ENCODE assay signal across 8 cellular contexts in genomic region chr16:30122621-30123160, GRCh38. TPM values are rescaled to one million over a fixed set of nuclear protein-coding genes. Genes with fewer than 3 reads are reported as not detected.
A peak's percentile ranks its signal among the peaks of the same experiment; 100 is the strongest.
DNase-seq lines count a peak whose midpoint lies in the region; ATAC-seq, FAIRE-seq and TF ChIP-seq lines count a peak whose summit lies in the region.

No MANE protein-coding gene starts in this region.

- peak overlapping the region; percentile 89 for H2BK120ac ChIP-seq in mesenchymal stem cell (ENCODE audit: low read depth, low read length)

- H3K9ac ChIP-seq in colonic mucosa (ENCODE audit: low read depth in 2 of 2, low read length in 2 of 2) (peak overlapping the region; percentile 99), mesenchymal stem cell (ENCODE audit: low read length) (peak overlapping the region; percentile 93)

- peak overlapping the region; percentile 85 for H3K4me2 ChIP-seq in mesenchymal stem cell (ENCODE audit: low read length, poor library complexity, severe bottlenecking)

- H3K4me1 Mint-ChIP-seq in type B pancreatic cell (ENCODE audit: unreplicated experiment), result peaks cover 22% of the 10 kb centered on the region

- H2BK5ac ChIP-seq in mesenchymal stem cell (ENCODE audit: low read depth, low read length, poor library complexity, severe bottlenecking), result no peak overlapping the region

- peak; percentile 12 for ATAC-seq in GM21619 (IDR thresholded peaks at IDR 0.05; ENCODE audit: unreplicated experiment)

- peak overlapping the region; percentile 89 for H3K4me3 Mint-ChIP-seq in type B pancreatic cell

- peak overlapping the region; percentile 57 for H2AFZ ChIP-seq in mesenchymal stem cell (ENCODE audit: low read depth, low read length)

- TF ChIP-seq CTCF in Peyer's patch (IDR thresholded peaks at IDR 0.05) (no peak), colonic mucosa (IDR thresholded peaks at IDR 0.05) (no peak), type B pancreatic cell (conservative IDR thresholded peaks at IDR 0.05) (no peak), D721Med (IDR thresholded peaks at IDR 0.05; ENCODE audit: insufficient read depth, missing control alignments) (no peak)

- H3K36me3 ChIP-seq in Peyer's patch, result peaks cover 0 to 23% (median 0%) of the 10 kb centered on the region in 3 donors
- peaks cover 4% of the 10 kb centered on the region for H3K36me3 ChIP-seq in colonic mucosa
- peaks cover 26 to 40% of the 10 kb centered on the region in 2 experiments for H3K36me3 ChIP-seq in mesenchymal stem cell (ENCODE audit: control insufficient read depth in 1 of 2, insufficient read depth in 2 of 2, low read depth in 1 of 2, low read length in 2 of 2)

- DNase-seq in Peyer's patch (peak in 2 of 3 donors; percentile 51 to 60), colonic mucosa (peak; percentile 47), mesenchymal stem cell (peak; percentile 18), type B pancreatic cell (ENCODE audit: extremely low spot score, unreplicated experiment) (no peak), amniotic stem cell (lab: John Stamatoyannopoulos, UW) (no peak), D721Med (ENCODE audit: insufficient read length, low spot score) (no peak), NCI-H2081 treated with DMSO at 0.1 percent for 48 hours (lab: John Stamatoyannopoulos, UW) (no peak)

- H3K9me3 Mint-ChIP-seq in type B pancreatic cell, result no peaks in the 10 kb centered on the region

- peaks cover 0 to 42% (median 9%) of the 10 kb centered on the region in 4 donors for H3K4me1 ChIP-seq in Peyer's patch
- H3K4me1 ChIP-seq in colonic mucosa, result peaks cover 16% of the 10 kb centered on the region
- peaks cover 12% of the 10 kb centered on the region for H3K4me1 ChIP-seq in mesenchymal stem cell (ENCODE audit: control insufficient read depth, insufficient read depth, low read depth, low read length)

- WGBS in mesenchymal stem cell, result 3% methylated on average over 27 of the region's 41 CpGs

- H3K14ac ChIP-seq in mesenchymal stem cell (ENCODE audit: low read length in 2 of 2), result peak overlapping the region; percentile 98

- peak overlapping the region; percentile 83 for H4K91ac ChIP-seq in mesenchymal stem cell (ENCODE audit: low read length)

- peaks cover 3% of the 10 kb centered on the region for H3K36me3 Mint-ChIP-seq in type B pancreatic cell

- H3K27ac ChIP-seq in Peyer's patch (peak overlapping the region; percentile 89 to 99 (median 96)), colonic mucosa (peak overlapping the region; percentile 98), mesenchymal stem cell (ENCODE audit: low read length, poor library complexity, severe bottlenecking) (no peak overlapping the region)

- H3K18ac ChIP-seq in mesenchymal stem cell (ENCODE audit: low read depth in 1 of 2, low read length in 2 of 2), result peak overlapping the region; percentile 77 to 97

- peaks cover 8% of the 10 kb centered on the region for H3K79me1 ChIP-seq in mesenchymal stem cell (replicated peaks; ENCODE audit: low read length, poor library complexity, severe bottlenecking)

- peak overlapping the region; percentile 46 for H3K27ac Mint-ChIP-seq in type B pancreatic cell

- H3K9me3 ChIP-seq in Peyer's patch (no peaks in the 10 kb centered on the region), colonic mucosa (no peaks in the 10 kb centered on the region), mesenchymal stem cell (ENCODE audit: control insufficient read depth, low read length) (no peaks in the 10 kb centered on the region)

- H2BK15ac ChIP-seq in mesenchymal stem cell (ENCODE audit: low read depth, poor library complexity, severe bottlenecking), result peak overlapping the region; percentile 26

- TF ChIP-seq POLR2A in Peyer's patch (IDR thresholded peaks at IDR 0.05), result no peak

- peak overlapping the region in 1 of 2 experiments; percentile 72 for H2BK12ac ChIP-seq in mesenchymal stem cell (ENCODE audit: low read length in 2 of 2)

- H3K27me3 Mint-ChIP-seq in type B pancreatic cell, result no peaks in the 10 kb centered on the region

- intact Hi-C loops in colonic mucosa (cut with DNase I), result no loop called here

- peak overlapping the region in 1 of 2 experiments; percentile 17 for H3K23ac ChIP-seq in mesenchymal stem cell (ENCODE audit: low read length in 2 of 2)

- peak overlapping the region; percentile 60 to 92 for H3K4ac ChIP-seq in mesenchymal stem cell (ENCODE audit: low read depth in 1 of 2, low read length in 2 of 2)

- H4K8ac ChIP-seq in mesenchymal stem cell (ENCODE audit: low read length), result peak overlapping the region; percentile 88

- H3K4me3 ChIP-seq in Peyer's patch, result peak overlapping the region; percentile 70 to 99 (median 90)
- peak overlapping the region; percentile 90 for H3K4me3 ChIP-seq in colonic mucosa
- peak overlapping the region; percentile 89 for H3K4me3 ChIP-seq in mesenchymal stem cell (ENCODE audit: insufficient read depth in 1 of 2, low read depth in 1 of 2, low read length in 2 of 2)

- no peak for FAIRE-seq in D721Med (lab: Jason Lieb, UNC)

- no peak overlapping the region for H2AK5ac ChIP-seq in mesenchymal stem cell (ENCODE audit: low read length, severe bottlenecking)

- no peaks in the 10 kb centered on the region for H3K27me3 ChIP-seq in Peyer's patch
- H3K27me3 ChIP-seq in colonic mucosa, result no peaks in the 10 kb centered on the region
- no peaks in the 10 kb centered on the region for H3K27me3 ChIP-seq in mesenchymal stem cell (ENCODE audit: control insufficient read depth in 1 of 2, insufficient read depth in 1 of 2, low read length in 2 of 2)

RNA-seq across cellular contexts. Expression of gene MAPK3, which starts 0.3 kb away (rescaled TPM):
- total RNA-seq in Peyer's patch (100 to 1,000 TPM; 131 to 249 (median 191) TPM), colonic mucosa (100 to 1,000 TPM; 208 to 298 TPM), type B pancreatic cell (ENCODE audit: low replicate concordance) (79.6 and 88.0 TPM in 2 replicates)
- 104 TPM for polyA plus RNA-seq in mesenchymal stem cell (2013, experiment 1 of 2)
- 105 TPM for polyA plus RNA-seq in mesenchymal stem cell (2013, experiment 2 of 2)

RNA-seq across cellular contexts. Expression of gene GDPD3, which starts 9.4 kb away (rescaled TPM):
- 10 to 100 TPM in 3 of 4 donors, 1 to 10 TPM in 1; 9.1 to 25.6 (median 14.6) TPM for total RNA-seq in Peyer's patch
- 10 to 100 TPM; 40.4 to 95.2 TPM for total RNA-seq in colonic mucosa
- polyA plus RNA-seq in mesenchymal stem cell (2013, experiment 1 of 2), result 2.2 TPM
- polyA plus RNA-seq in mesenchymal stem cell (2013, experiment 2 of 2), result 3.1 TPM
- 19.7 and 23.2 TPM in 2 replicates for total RNA-seq in type B pancreatic cell (ENCODE audit: low replicate concordance)

RNA-seq across cellular contexts. Expression of gene YPEL3, which starts 26.7 kb away (rescaled TPM):
- 100 to 1,000 TPM in 2 of 4 donors, 10 to 100 TPM in 2; 85.8 to 144 (median 113) TPM for total RNA-seq in Peyer's patch
- 10 to 100 TPM; 15.5 to 39.2 TPM for total RNA-seq in colonic mucosa
- polyA plus RNA-seq in mesenchymal stem cell (2013, experiment 1 of 2), result 36.0 TPM
- polyA plus RNA-seq in mesenchymal stem cell (2013, experiment 2 of 2), result 34.5 TPM
- total RNA-seq in type B pancreatic cell (ENCODE audit: low replicate concordance), result 37.9 and 61.9 TPM in 2 replicates

RNA-seq across cellular contexts. Expression of gene TBX6, which starts 31.0 kb away (rescaled TPM):
- total RNA-seq in Peyer's patch (1 to 10 TPM in 3 of 4 donors, under 1 TPM in 1; 0.53 to 3.4 (median 2.2) TPM), colonic mucosa (1 to 10 TPM in 1 of 2 donors, under 1 TPM in 1; 0.85 to 1.6 TPM), type B pancreatic cell (ENCODE audit: low replicate concordance) (1.6 TPM in 2 replicates)
- 0.28 TPM for polyA plus RNA-seq in mesenchymal stem cell (2013, experiment 1 of 2)
- 0.29 TPM for polyA plus RNA-seq in mesenchymal stem cell (2013, experiment 2 of 2)

RNA-seq across cellular contexts. Expression of gene PPP4C, which starts 46.9 kb away (rescaled TPM):
- 10 to 100 TPM; 43.7 to 79.4 (median 56.6) TPM for total RNA-seq in Peyer's patch
- 100 to 1,000 TPM; 111 to 156 TPM for total RNA-seq in colonic mucosa
- 94.1 TPM for polyA plus RNA-seq in mesenchymal stem cell (2013, experiment 1 of 2)
- polyA plus RNA-seq in mesenchymal stem cell (2013, experiment 2 of 2), result 95.2 TPM
- 128 and 155 TPM in 2 replicates for total RNA-seq in type B pancreatic cell (ENCODE audit: low replicate concordance)

Comparison
In these comparisons a context has a peak if more than half of its experiments do, and no peak if none do; other contexts are left out.
1. DNase-seq: peak in Peyer's patch (2 of 3), colonic mucosa (single experiment) and mesenchymal stem cell (single experiment); none in type B pancreatic cell (single experiment), amniotic stem cell (single experiment), D721Med (single experiment) and NCI-H2081 treated with DMSO at 0.1 percent for 48 hours (single experiment).
2. Peak in every context shown above with its lines, with median percentiles within 50 percentile points of each other: H3K4me3 ChIP-seq.